ENCODE assay signal across 9 cellular contexts in the genomic region with DNA sequence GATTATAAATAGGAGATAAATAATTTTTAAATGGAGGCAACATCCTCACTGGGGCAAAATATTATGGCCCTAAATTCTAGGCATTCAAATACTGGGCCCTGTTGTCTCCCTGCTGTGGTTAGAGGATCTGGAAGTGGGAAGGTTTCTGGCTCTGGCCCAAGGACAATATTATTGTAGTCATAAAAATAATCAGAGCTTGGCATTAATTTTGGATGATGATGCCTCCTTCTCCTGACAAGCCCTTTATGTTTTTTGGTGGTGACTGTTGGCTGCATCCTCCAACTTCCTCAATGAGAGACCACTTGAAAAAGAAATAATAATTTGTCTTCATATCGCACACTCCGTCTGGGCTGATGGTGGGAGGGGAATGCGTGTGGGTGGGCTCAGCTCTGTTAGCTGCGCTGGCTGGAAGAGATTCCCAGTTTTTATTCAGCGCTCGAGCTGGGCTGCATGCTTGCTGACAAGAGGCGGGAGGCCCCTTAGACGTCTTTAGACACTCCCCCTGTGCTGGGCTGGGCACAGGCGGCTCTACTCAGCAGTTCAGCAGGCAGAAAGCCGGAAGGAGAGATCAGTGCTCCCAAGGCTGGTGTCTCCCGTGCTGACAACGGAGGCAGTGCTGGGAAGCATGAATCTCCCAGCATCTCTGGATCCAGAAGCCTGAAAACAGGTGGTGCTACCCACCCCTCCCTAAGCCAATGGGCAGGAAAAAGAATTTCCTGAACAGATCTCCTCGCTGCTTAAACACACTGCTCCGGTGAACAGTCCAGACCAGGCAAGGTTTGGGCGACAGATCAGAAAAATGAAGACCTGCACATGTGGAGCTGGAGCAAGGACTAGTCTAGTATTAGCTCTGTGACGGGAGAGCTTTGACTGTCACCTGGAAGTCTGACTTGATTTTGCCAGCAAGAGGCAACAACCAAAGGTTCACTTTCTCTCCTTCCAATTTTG.
DNase-seq lines count a peak whose midpoint lies in the region; ATAC-seq lines count a peak whose summit lies in the region.
"Had no signal": no experiment of that assay in that cellular context is flagged by ENCODE, and none has a peak within 500 bp of the region (broad histone marks: within the 10 kb centered on the region; RNA-seq: fewer than 3 reads in every experiment).

No MANE protein-coding gene starts in this region.

- H3K4me3 Mint-ChIP-seq in activated naive CD4-positive, alpha-beta T cell treated with anti-CD3 and anti-CD28 coated beads, Interleukin-2, amount 10 ng/mL, durations not matched to agents 7 days and 5 days: no peak overlapping the region
- no peak overlapping the region for H3K4me3 Mint-ChIP-seq in T-helper 2 cell treated with Interferon-gamma antibody and Interleukin-4, amounts not matched to agents 5 μg/mL and 100 μg/mL, for 36 hours
- H3K4me3 Mint-ChIP-seq: T-helper 1 cell treated with Interleukin-12 subunit alpha and Interleukin-12 subunit beta and Interleukin-4 antibody, amounts not matched to agents 30 μg/mL and 1 μg/mL, for 36 hours had no signal

- H3K79me1 ChIP-seq in mesendoderm (ENCODE audit: low read length): no peaks in the 10 kb centered on the region

- H3K56ac ChIP-seq in mesendoderm (ENCODE audit: low read length): no peak overlapping the region

- H2AK5ac ChIP-seq in mesendoderm (ENCODE audit: low read length): no peak overlapping the region

- no peak overlapping the region for H2BK5ac ChIP-seq in mesendoderm (ENCODE audit: low read length)

- ATAC-seq in HG03196 (IDR thresholded peaks at IDR 0.05; ENCODE audit: unreplicated experiment): no peak

- WGBS in mesendoderm (ENCODE audit: extremely low coverage, insufficient coverage, low lambda C conversion rate): no CpG with 5 or more reads among the region's 16 CpGs

- no peaks in the 10 kb centered on the region for H3K36me3 Mint-ChIP-seq in activated naive CD4-positive, alpha-beta T cell treated with anti-CD3 and anti-CD28 coated beads, Interleukin-2, amount 10 ng/mL, durations not matched to agents 7 days and 5 days
- H3K36me3 Mint-ChIP-seq in T-helper 2 cell treated with Interferon-gamma antibody and Interleukin-4, amounts not matched to agents 5 μg/mL and 100 μg/mL, for 36 hours (ENCODE audit: low read depth): no peaks in the 10 kb centered on the region

- no peak overlapping the region for H3K4ac ChIP-seq in mesendoderm (ENCODE audit: low read depth, low read length)

- no peaks in the 10 kb centered on the region for H3K4me1 ChIP-seq in mesendoderm (ENCODE audit: control insufficient read depth, low read depth, low read length)

- H2BK120ac ChIP-seq in mesendoderm (ENCODE audit: low read depth, low read length): no peak overlapping the region

- no peak overlapping the region for H3K27ac ChIP-seq in mesendoderm (ENCODE audit: low read depth, low read length)

- no peak overlapping the region for H3K4me2 ChIP-seq in mesendoderm (ENCODE audit: low read length)

- H3K4me3 ChIP-seq in mesendoderm (ENCODE audit: low read length): no peak overlapping the region

- no peaks in the 10 kb centered on the region for H3K4me1 Mint-ChIP-seq in activated naive CD4-positive, alpha-beta T cell treated with anti-CD3 and anti-CD28 coated beads, Interleukin-2, amount 10 ng/mL, durations not matched to agents 7 days and 5 days
- no peaks in the 10 kb centered on the region for H3K4me1 Mint-ChIP-seq in T-helper 2 cell treated with Interferon-gamma antibody and Interleukin-4, amounts not matched to agents 5 μg/mL and 100 μg/mL, for 36 hours (ENCODE audit: low read depth)

- H3K36me3 ChIP-seq in mesendoderm (ENCODE audit: control insufficient read depth, insufficient read depth, low read length): no peaks in the 10 kb centered on the region

- no peaks in the 10 kb centered on the region for H3K79me2 ChIP-seq in mesendoderm (ENCODE audit: control insufficient read depth, insufficient read depth, low read length)

- H3K18ac ChIP-seq in mesendoderm (ENCODE audit: low read length): no peak overlapping the region

- no peak overlapping the region for H3K23ac ChIP-seq in mesendoderm (ENCODE audit: low read length)

- no peak overlapping the region for H4K5ac ChIP-seq in mesendoderm (ENCODE audit: low read length)

- no peak overlapping the region for H4K8ac ChIP-seq in mesendoderm (ENCODE audit: low read depth, low read length)

- no peak overlapping the region for H3K27ac Mint-ChIP-seq in activated naive CD4-positive, alpha-beta T cell treated with anti-CD3 and anti-CD28 coated beads, Interleukin-2, amount 10 ng/mL, durations not matched to agents 7 days and 5 days
- H3K27ac Mint-ChIP-seq in T-helper 2 cell treated with Interferon-gamma antibody and Interleukin-4, amounts not matched to agents 5 μg/mL and 100 μg/mL, for 36 hours: no peak overlapping the region
- H3K27ac Mint-ChIP-seq: T-helper 1 cell treated with Interleukin-12 subunit alpha and Interleukin-12 subunit beta and Interleukin-4 antibody, amounts not matched to agents 30 μg/mL and 1 μg/mL, for 36 hours had no signal

- H3K9ac ChIP-seq in mesendoderm (ENCODE audit: low read length): no peak overlapping the region

- H3K27me3 ChIP-seq in mesendoderm (ENCODE audit: insufficient read depth, low read length, poor library complexity): no peaks in the 10 kb centered on the region

- no peaks in the 10 kb centered on the region for H3K9me3 Mint-ChIP-seq in activated naive CD4-positive, alpha-beta T cell treated with anti-CD3 and anti-CD28 coated beads, Interleukin-2, amount 10 ng/mL, durations not matched to agents 7 days and 5 days
- no peaks in the 10 kb centered on the region for H3K9me3 Mint-ChIP-seq in T-helper 2 cell treated with Interferon-gamma antibody and Interleukin-4, amounts not matched to agents 5 μg/mL and 100 μg/mL, for 36 hours
- H3K9me3 Mint-ChIP-seq: T-helper 1 cell treated with Interleukin-12 subunit alpha and Interleukin-12 subunit beta and Interleukin-4 antibody, amounts not matched to agents 30 μg/mL and 1 μg/mL, for 36 hours had no signal

- H3K27me3 Mint-ChIP-seq in activated naive CD4-positive, alpha-beta T cell treated with anti-CD3 and anti-CD28 coated beads, Interleukin-2, amount 10 ng/mL, durations not matched to agents 7 days and 5 days: peaks cover 30% of the 10 kb centered on the region
- H3K27me3 Mint-ChIP-seq in T-helper 2 cell treated with Interferon-gamma antibody and Interleukin-4, amounts not matched to agents 5 μg/mL and 100 μg/mL, for 36 hours (ENCODE audit: low read depth): peaks cover 19% of the 10 kb centered on the region

- CTCF ChIA-PET in activated naive CD4-positive, alpha-beta T cell treated with anti-CD3 and anti-CD28 coated beads, Interleukin-2, amount 10 ng/mL, durations not matched to agents 7 days and 5 days (lab: Charles Lee): interaction anchor here (1.2 kb wide), 1 partner anchor 11 kb away, joined by 3 read pairs; no protein-coding TSS in a partner anchor

- DNase-seq in DMS153 (lab: John Stamatoyannopoulos, UW): peak; percentile 70
- DNase-seq in NCI-H2196 (lab: John Stamatoyannopoulos, UW; ENCODE audit: unreplicated experiment): peak; percentile 61
- peak; percentile 34 for DNase-seq in dedifferentiated amniotic fluid mesenchymal stem cell (ENCODE audit: extremely low spot score)
- peak; percentile 49 for DNase-seq in mesendoderm
- no peak for DNase-seq in activated CD4-positive, CD25-positive, alpha-beta regulatory T cell (lab: John Stamatoyannopoulos, UW)
- no peak for DNase-seq in activated naive CD4-positive, alpha-beta T cell treated with anti-CD3 and anti-CD28 coated beads, Interleukin-2, amount 10 ng/mL, durations not matched to agents 7 days and 5 days
- no peak for DNase-seq in T-helper 2 cell treated with Interferon-gamma antibody and Interleukin-4, amounts not matched to agents 5 μg/mL and 100 μg/mL, for 36 hours (ENCODE audit: low spot score)

- no peak overlapping the region for H2BK15ac ChIP-seq in mesendoderm (replicated peaks; ENCODE audit: low read depth)

Comparison
In these comparisons a context has a peak if more than half of its experiments do, and no peak if none do; other contexts are left out.
1. DNase-seq: peak in DMS153 (single experiment), NCI-H2196 (single experiment), dedifferentiated amniotic fluid mesenchymal stem cell (single experiment) and mesendoderm (single experiment); none in activated CD4-positive, CD25-positive, alpha-beta regulatory T cell (0 of 4), activated naive CD4-positive, alpha-beta T cell treated with anti-CD3 and anti-CD28 coated beads, Interleukin-2, amount 10 ng/mL, durations not matched to agents 7 days and 5 days (single experiment) and T-helper 2 cell treated with Interferon-gamma antibody and Interleukin-4, amounts not matched to agents 5 μg/mL and 100 μg/mL, for 36 hours (single experiment).